In genomic region chr13:41960700-41961697, GRCh38 we compare ENCODE assay signal across 8 cellular contexts. TPM values are rescaled to one million over a fixed set of nuclear protein-coding genes. Genes with fewer than 3 reads are reported as not detected.
A peak's percentile ranks its signal among the peaks of the same experiment; 100 is the strongest.
DNase-seq lines count a peak whose midpoint lies in the region; ATAC-seq, FAIRE-seq and TF ChIP-seq lines count a peak whose summit lies in the region.

VWA8 (minus strand) TSS chr13:41961109; CDS start chr13:41961015, 94 bp downstream.

- TF ChIP-seq POLR2A in GM12892 (IDR thresholded peaks at IDR 0.05; ENCODE audit: low read depth, low read length), result peak; percentile 85

- H3K4me3 Mint-ChIP-seq in T-helper 2 cell treated with Interferon-gamma antibody and Interleukin-4, amounts not matched to agents 5 μg/mL and 100 μg/mL, for 36 hours, result peak within 1 kb of the TSS; percentile 93

- no peak for TF ChIP-seq CTCF in astrocyte of the cerebellum (IDR thresholded peaks at IDR 0.05; ENCODE audit: low read depth, low read length, missing control alignments)

- peaks cover 35% of the 10 kb centered on the region for H3K4me1 Mint-ChIP-seq in T-helper 2 cell treated with Interferon-gamma antibody and Interleukin-4, amounts not matched to agents 5 μg/mL and 100 μg/mL, for 36 hours (ENCODE audit: low read depth)

- FAIRE-seq in GM12892 (lab: Jason Lieb, UNC), result peak; percentile 89

- DNase-seq in GM12892 (ENCODE audit: insufficient read length) (peak; percentile 82), NCI-H1417 (lab: John Stamatoyannopoulos, UW) (peak; percentile 74 to 84 (median 81)), astrocyte of the cerebellum (ENCODE audit: low read depth) (peak; percentile 26), hippocampal formation (lab: John Stamatoyannopoulos, UW) (peak; percentile 40 to 61), retina (peak; percentile 91)
- peak; percentile 82 for DNase-seq in T-helper 2 cell treated with Interferon-gamma antibody and Interleukin-4, amounts not matched to agents 5 μg/mL and 100 μg/mL, for 36 hours (ENCODE audit: low spot score)

- no peaks in the 10 kb centered on the region for H3K9me3 Mint-ChIP-seq in T-helper 2 cell treated with Interferon-gamma antibody and Interleukin-4, amounts not matched to agents 5 μg/mL and 100 μg/mL, for 36 hours

- ATAC-seq in HG02623 (IDR thresholded peaks at IDR 0.05; ENCODE audit: unreplicated experiment) (peak; percentile 85), GM18870 (IDR thresholded peaks at IDR 0.05; ENCODE audit: unreplicated experiment) (no peak)

- H3K36me3 Mint-ChIP-seq in T-helper 2 cell treated with Interferon-gamma antibody and Interleukin-4, amounts not matched to agents 5 μg/mL and 100 μg/mL, for 36 hours (ENCODE audit: low read depth), result peaks cover 4% of the 10 kb centered on the region

- peak within 1 kb of the TSS; percentile 88 for H3K27ac Mint-ChIP-seq in T-helper 2 cell treated with Interferon-gamma antibody and Interleukin-4, amounts not matched to agents 5 μg/mL and 100 μg/mL, for 36 hours

- in situ Hi-C loops in astrocyte of the cerebellum (cut with HindIII; ENCODE audit: low sequenced_read_pairs), result no loop called here

- peak within 1 kb of the TSS; percentile 71 for H3K4me3 ChIP-seq in astrocyte of the cerebellum (ENCODE audit: low read depth, low read length)

- H3K27me3 Mint-ChIP-seq in T-helper 2 cell treated with Interferon-gamma antibody and Interleukin-4, amounts not matched to agents 5 μg/mL and 100 μg/mL, for 36 hours (ENCODE audit: low read depth), result no peaks in the 10 kb centered on the region

RNA-seq across cellular contexts. Expression of gene VWA8, which starts in this region (rescaled TPM):
- 11.7 TPM for polyA plus RNA-seq in GM12892 (2012; ENCODE audit: missing spikeins)

Comparison
In these comparisons a context has a peak if more than half of its experiments do, and no peak if none do; other contexts are left out.
1. DNase-seq: peak in every context shown above with its lines; median percentile 91 in retina; 82 in GM12892; 82 in T-helper 2 cell treated with Interferon-gamma antibody and Interleukin-4, amounts not matched to agents 5 μg/mL and 100 μg/mL, for 36 hours; 81 in NCI-H1417; 50 in hippocampal formation; 26 in astrocyte of the cerebellum.